ENCODE assay signal across 1 cellular context in the genomic region with DNA sequence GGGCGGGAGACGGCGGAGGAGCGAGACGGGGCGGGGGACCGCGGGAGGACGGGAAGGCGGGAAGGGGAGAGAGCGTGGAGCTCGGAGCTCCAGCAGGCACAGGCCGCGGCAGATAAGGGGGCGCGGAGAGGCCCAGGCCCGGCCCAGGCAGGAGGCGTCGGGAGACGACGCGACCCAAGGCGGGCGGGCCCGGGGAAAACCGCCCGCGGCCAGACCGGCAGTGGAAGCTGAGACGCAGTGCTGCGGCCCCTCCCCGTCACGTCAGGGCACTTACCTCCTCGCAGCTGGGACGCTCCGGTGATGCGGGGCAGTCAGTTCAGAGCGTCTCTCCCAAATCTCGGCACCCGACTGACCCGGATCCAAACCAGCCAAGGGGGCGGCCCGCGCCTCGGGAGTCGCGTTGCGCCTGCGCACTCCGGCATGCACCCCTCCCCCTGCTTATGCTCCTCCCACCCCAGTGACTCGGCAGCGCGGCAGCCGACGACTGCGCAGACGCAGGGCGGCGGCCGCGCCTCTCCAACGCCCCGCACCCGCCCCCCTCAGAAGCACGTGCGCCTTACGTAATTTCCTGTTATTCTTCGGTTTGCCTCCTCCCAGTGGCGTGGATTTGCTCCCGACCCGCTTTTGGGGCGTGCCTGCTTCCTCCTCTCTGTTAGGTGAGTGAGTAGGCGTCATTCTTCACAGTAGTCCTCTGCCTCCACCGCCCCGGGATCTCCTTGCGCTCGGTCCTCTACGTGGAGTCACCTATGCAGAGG.
TF ChIP-seq lines count a peak whose summit lies in the region.

Gene OSER1 (minus strand): TSS at position 350 of the 755 bp plus-strand sequence. CDS start 3,814 bp downstream, outside the sequence.

TF ChIP-seq in K562, 482 proteins besides CTCF, POLR2A, EP300 and RAD21 (continued from another document and continues in another):
- TF ChIP-seq, protein P1, sequence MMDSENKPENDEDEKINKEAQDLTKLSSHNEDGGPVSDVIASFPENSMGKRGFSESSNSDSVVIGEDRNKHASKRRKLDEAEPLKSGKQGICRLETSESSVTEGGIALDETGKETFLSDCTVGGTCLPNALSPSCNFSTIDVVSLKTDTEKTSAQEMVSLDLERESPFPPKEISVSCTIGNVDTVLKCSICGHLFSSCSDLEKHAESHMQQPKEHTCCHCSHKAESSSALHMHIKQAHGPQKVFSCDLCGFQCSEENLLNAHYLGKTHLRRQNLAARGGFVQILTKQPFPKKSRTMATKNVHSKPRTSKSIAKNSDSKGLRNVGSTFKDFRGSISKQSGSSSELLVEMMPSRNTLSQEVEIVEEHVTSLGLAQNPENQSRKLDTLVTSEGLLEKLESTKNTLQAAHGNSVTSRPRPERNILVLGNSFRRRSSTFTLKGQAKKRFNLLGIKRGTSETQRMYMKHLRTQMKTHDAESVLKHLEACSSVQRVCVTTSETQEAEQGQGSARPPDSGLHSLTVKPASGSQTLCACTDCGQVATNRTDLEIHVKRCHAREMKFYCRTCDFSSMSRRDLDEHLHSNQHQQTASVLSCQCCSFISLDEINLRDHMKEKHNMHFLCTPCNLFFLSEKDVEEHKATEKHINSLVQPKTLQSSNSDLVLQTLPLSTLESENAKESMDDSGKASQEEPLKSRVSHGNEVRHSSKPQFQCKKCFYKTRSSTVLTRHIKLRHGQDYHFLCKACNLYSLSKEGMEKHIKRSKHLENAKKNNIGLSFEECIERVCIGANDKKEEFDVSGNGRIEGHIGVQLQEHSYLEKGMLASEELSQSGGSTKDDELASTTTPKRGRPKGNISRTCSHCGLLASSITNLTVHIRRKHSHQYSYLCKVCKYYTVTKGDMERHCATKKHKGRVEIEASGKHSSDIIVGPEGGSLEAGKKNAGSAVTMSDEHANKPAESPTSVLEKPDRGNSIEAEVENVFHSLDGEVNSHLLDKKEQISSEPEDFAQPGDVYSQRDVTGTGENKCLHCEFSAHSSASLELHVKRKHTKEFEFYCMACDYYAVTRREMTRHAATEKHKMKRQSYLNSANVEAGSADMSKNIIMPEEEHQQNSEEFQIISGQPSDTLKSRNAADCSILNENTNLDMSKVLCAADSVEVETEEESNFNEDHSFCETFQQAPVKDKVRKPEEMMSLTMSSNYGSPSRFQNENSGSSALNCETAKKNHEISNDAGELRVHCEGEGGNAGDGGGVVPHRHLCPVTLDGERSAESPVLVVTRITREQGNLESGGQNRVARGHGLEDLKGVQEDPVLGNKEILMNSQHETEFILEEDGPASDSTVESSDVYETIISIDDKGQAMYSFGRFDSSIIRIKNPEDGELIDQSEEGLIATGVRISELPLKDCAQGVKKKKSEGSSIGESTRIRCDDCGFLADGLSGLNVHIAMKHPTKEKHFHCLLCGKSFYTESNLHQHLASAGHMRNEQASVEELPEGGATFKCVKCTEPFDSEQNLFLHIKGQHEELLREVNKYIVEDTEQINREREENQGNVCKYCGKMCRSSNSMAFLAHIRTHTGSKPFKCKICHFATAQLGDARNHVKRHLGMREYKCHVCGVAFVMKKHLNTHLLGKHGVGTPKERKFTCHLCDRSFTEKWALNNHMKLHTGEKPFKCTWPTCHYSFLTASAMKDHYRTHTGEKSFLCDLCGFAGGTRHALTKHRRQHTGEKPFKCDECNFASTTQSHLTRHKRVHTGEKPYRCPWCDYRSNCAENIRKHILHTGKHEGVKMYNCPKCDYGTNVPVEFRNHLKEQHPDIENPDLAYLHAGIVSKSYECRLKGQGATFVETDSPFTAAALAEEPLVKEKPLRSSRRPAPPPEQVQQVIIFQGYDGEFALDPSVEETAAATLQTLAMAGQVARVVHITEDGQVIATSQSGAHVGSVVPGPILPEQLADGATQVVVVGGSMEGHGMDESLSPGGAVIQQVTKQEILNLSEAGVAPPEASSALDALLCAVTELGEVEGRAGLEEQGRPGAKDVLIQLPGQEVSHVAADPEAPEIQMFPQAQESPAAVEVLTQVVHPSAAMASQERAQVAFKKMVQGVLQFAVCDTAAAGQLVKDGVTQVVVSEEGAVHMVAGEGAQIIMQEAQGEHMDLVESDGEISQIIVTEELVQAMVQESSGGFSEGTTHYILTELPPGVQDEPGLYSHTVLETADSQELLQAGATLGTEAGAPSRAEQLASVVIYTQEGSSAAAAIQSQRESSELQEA (IDR thresholded peaks at IDR 0.05; ENCODE audit: low read depth), result no peak
- TF ChIP-seq ZSCAN32 (CRISPR knock-in tag; IDR thresholded peaks at IDR 0.05) (no peak), LCOR (CRISPR knock-in tag; IDR thresholded peaks at IDR 0.05) (peak; percentile 59), BRCA1 (IDR thresholded peaks at IDR 0.05) (no peak), BRCA1 (CRISPR knock-in tag; IDR thresholded peaks at IDR 0.05) (no peak), KLF16 (IDR thresholded peaks at IDR 0.05) (peak; percentile 47), XRCC3 (IDR thresholded peaks at IDR 0.05) (no peak), ZNF586 (CRISPR knock-in tag; conservative IDR thresholded peaks at IDR 0.05) (no peak), NR3C1 (CRISPR knock-in tag; IDR thresholded peaks at IDR 0.05) (no peak; the same call in 1 of the 2 replicates), STAG1 (CRISPR knock-in tag; IDR thresholded peaks at IDR 0.05; ENCODE audit: borderline replicate concordance) (no peak), ZNF175 (CRISPR knock-in tag; IDR thresholded peaks at IDR 0.05; ENCODE audit: low read depth) (no peak), PHB (CRISPR knock-in tag; IDR thresholded peaks at IDR 0.05) (no peak), ZNF830 (CRISPR knock-in tag; IDR thresholded peaks at IDR 0.05) (no peak), ZNF507 (tag; conservative IDR thresholded peaks at IDR 0.05) (no peak), ILK (tag; IDR thresholded peaks at IDR 0.05; ENCODE audit: borderline replicate concordance, low read depth) (no peak), SRF (CRISPR knock-in tag; IDR thresholded peaks at IDR 0.05) (no peak; a peak in 2 of 4 replicates), POU5F1 (IDR thresholded peaks at IDR 0.05; ENCODE audit: borderline replicate concordance, low read depth, low read length, partially characterized antibody) (peak; percentile 38), U2AF1 (optimal IDR thresholded peaks at IDR 0.05; ENCODE audit: low read depth, low read length) (peak; percentile 37), SMAD4 (CRISPR knock-in tag; conservative IDR thresholded peaks at IDR 0.05) (peak; percentile 92), OTX1 (CRISPR knock-in tag; IDR thresholded peaks at IDR 0.05) (no peak), ZNF24 (IDR thresholded peaks at IDR 0.05) (no peak), ZNF3 (CRISPR knock-in tag; IDR thresholded peaks at IDR 0.05) (no peak), FOXP1 (CRISPR knock-in tag; IDR thresholded peaks at IDR 0.05) (peak; percentile 59; the same call in 1 of the 2 replicates), ZNF695 (CRISPR knock-in tag; IDR thresholded peaks at IDR 0.05) (no peak), ZNF134 (CRISPR knock-in tag; conservative IDR thresholded peaks at IDR 0.05) (no peak), ARNT (IDR thresholded peaks at IDR 0.05) (no peak), HCFC1 (IDR thresholded peaks at IDR 0.05; ENCODE audit: low read depth, low read length) (peak; percentile 13; the same call in 1 of the 2 replicates), MCM5 (IDR thresholded peaks at IDR 0.05; ENCODE audit: low read depth) (no peak), RREB1 (CRISPR knock-in tag; IDR thresholded peaks at IDR 0.05) (0 out of 2 replicates have a peak, but pooled peaks have one; percentile 40), POLR2H (tag; IDR thresholded peaks at IDR 0.05; ENCODE audit: low read depth) (peak; percentile 52), NFRKB (IDR thresholded peaks at IDR 0.05; ENCODE audit: low read depth) (no peak), ZNF431 (CRISPR knock-in tag; IDR thresholded peaks at IDR 0.05) (no peak), C11orf30 (IDR thresholded peaks at IDR 0.05; ENCODE audit: low read depth) (peak; percentile 76), ZNF282 (CRISPR knock-in tag; IDR thresholded peaks at IDR 0.05) (no peak), MTA3 (IDR thresholded peaks at IDR 0.05; ENCODE audit: borderline replicate concordance) (0 out of 2 replicates have a peak, but pooled peaks have one; percentile 46), ZNF408 (CRISPR knock-in tag; IDR thresholded peaks at IDR 0.05; ENCODE audit: low read depth) (no peak), ESRRB (CRISPR knock-in tag; IDR thresholded peaks at IDR 0.05; ENCODE audit: borderline replicate concordance) (no peak), PRPF4 (IDR thresholded peaks at IDR 0.05; ENCODE audit: insufficient read depth, low read depth, low read length, poor library complexity, severe bottlenecking) (no peak), ZNF277 (CRISPR knock-in tag; IDR thresholded peaks at IDR 0.05; ENCODE audit: borderline replicate concordance) (no peak)
- TF ChIP-seq, protein P2, sequence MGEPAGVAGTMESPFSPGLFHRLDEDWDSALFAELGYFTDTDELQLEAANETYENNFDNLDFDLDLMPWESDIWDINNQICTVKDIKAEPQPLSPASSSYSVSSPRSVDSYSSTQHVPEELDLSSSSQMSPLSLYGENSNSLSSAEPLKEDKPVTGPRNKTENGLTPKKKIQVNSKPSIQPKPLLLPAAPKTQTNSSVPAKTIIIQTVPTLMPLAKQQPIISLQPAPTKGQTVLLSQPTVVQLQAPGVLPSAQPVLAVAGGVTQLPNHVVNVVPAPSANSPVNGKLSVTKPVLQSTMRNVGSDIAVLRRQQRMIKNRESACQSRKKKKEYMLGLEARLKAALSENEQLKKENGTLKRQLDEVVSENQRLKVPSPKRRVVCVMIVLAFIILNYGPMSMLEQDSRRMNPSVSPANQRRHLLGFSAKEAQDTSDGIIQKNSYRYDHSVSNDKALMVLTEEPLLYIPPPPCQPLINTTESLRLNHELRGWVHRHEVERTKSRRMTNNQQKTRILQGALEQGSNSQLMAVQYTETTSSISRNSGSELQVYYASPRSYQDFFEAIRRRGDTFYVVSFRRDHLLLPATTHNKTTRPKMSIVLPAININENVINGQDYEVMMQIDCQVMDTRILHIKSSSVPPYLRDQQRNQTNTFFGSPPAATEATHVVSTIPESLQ (CRISPR knock-in tag; IDR thresholded peaks at IDR 0.05), result no peak
- TF ChIP-seq, protein P3, sequence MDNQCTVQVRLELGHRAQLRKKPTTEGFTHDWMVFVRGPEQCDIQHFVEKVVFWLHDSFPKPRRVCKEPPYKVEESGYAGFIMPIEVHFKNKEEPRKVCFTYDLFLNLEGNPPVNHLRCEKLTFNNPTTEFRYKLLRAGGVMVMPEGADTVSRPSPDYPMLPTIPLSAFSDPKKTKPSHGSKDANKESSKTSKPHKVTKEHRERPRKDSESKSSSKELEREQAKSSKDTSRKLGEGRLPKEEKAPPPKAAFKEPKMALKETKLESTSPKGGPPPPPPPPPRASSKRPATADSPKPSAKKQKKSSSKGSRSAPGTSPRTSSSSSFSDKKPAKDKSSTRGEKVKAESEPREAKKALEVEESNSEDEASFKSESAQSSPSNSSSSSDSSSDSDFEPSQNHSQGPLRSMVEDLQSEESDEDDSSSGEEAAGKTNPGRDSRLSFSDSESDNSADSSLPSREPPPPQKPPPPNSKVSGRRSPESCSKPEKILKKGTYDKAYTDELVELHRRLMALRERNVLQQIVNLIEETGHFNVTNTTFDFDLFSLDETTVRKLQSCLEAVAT (IDR thresholded peaks at IDR 0.05), result peak in 1 of 2 experiments; percentile 32; a peak in 2 of 4 replicates
- TF ChIP-seq, protein P4, sequence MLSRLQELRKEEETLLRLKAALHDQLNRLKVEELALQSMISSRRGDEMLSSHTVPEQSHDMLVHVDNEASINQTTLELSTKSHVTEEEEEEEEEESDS (CRISPR knock-in tag; IDR thresholded peaks at IDR 0.05), result no peak
